ENCODE assay signal across 8 cellular contexts in genomic region chr22:50306753-50307749, GRCh38. TPM values are rescaled to one million over a fixed set of nuclear protein-coding genes. Genes with fewer than 3 reads are reported as not detected.
A peak's percentile ranks its signal among the peaks of the same experiment; 100 is the strongest.
DNase-seq lines count a peak whose midpoint lies in the region; ATAC-seq, FAIRE-seq and TF ChIP-seq lines count a peak whose summit lies in the region.

Gene PLXNB2, minus strand, starts transcription at chr22:50307646. Its CDS starts 17,062 bp downstream, at chr22:50290584.

- intact Hi-C loops in T-helper 2 cell treated with Interferon-gamma antibody and Interleukin-4, amounts not matched to agents 100 ng/mL and 5 ng/mL, for 36 hours (cut with micrococcal nuclease) = no loop called here
- intact Hi-C loops in HepG2 (cut with micrococcal nuclease; ENCODE audit: unreplicated experiment) = no loop called here

- no peak within 1 kb of the TSS for H3K27ac Mint-ChIP-seq in stimulated activated naive CD8-positive, alpha-beta T cell treated with anti-CD3 and anti-CD28 coated beads, Interleukin-15, amount 100 ng/mL, for 72 hours

- H3K9me3 ChIP-seq in BLaER1 (no peaks in the 10 kb centered on the region), ectodermal cell (ENCODE audit: control insufficient read depth, low read length) (no peaks in the 10 kb centered on the region), HepG2 (ENCODE audit: low read length) (no peaks in the 10 kb centered on the region)

- H3K4me1 ChIP-seq in BLaER1 (peaks cover 83% of the 10 kb centered on the region), ectodermal cell (ENCODE audit: control insufficient read depth, insufficient read depth, low read length) (peaks cover 41% of the 10 kb centered on the region), HepG2 (ENCODE audit: insufficient read depth, low read length) (peaks cover 82% of the 10 kb centered on the region)

- no peak for TF ChIP-seq RAD21 in HepG2 (CRISPR knock-in tag; IDR thresholded peaks at IDR 0.05)

- H3K4me1 Mint-ChIP-seq in stimulated activated naive CD8-positive, alpha-beta T cell treated with anti-CD3 and anti-CD28 coated beads, Interleukin-15, amount 100 ng/mL, for 72 hours = peaks cover 48% of the 10 kb centered on the region

- no peak for FAIRE-seq in HepG2 (lab: Jason Lieb, UNC)

- H3K9ac ChIP-seq in BLaER1 = peak within 1 kb of the TSS; percentile 99
- peak within 1 kb of the TSS; percentile 90 for H3K9ac ChIP-seq in HepG2 (ENCODE audit: insufficient read depth, low read depth, low read length)

- H3K27ac ChIP-seq in BLaER1 (peak within 1 kb of the TSS; percentile 98), ectodermal cell (ENCODE audit: insufficient read depth, low read depth, low read length, poor library complexity, severe bottlenecking) (peak within 1 kb of the TSS; percentile 77), HepG2 (ENCODE audit: extremely low read length, insufficient read depth, low read length) (peak within 1 kb of the TSS; percentile 67)

- in situ Hi-C loops in HepG2 (cut with HindIII; ENCODE audit: extremely low pct_ligation_motif_present, low pct_unique_long_range_greater_than_20kb) = no loop called here

- TF ChIP-seq POLR2A in GM19099 (IDR thresholded peaks at IDR 0.05; ENCODE audit: extremely low read depth, insufficient read length, low read depth) = peak; percentile 69
- TF ChIP-seq POLR2A in HepG2 (IDR thresholded peaks at IDR 0.05; ENCODE audit: insufficient read depth in 1 of 2, low read depth in 2 of 2, low read length in 2 of 2) = peak in 1 of 2 experiments; percentile 67; a peak in 2 of 4 replicates

- POLR2A ChIA-PET in HepG2 (lab: Yijun Ruan, JAX) = interaction anchor here (0.6 to 6.7 kb wide), 11 partner anchors 10 to 166 kb away, joined by 3 to 126 read pairs (median 4); partner anchors contain the start of gene MAPK12

- H3K9me3 Mint-ChIP-seq in stimulated activated naive CD8-positive, alpha-beta T cell treated with anti-CD3 and anti-CD28 coated beads, Interleukin-15, amount 100 ng/mL, for 72 hours = no peaks in the 10 kb centered on the region

- no TSS peak for BruUV-seq in HepG2 (replicated peaks; lab: Mats Ljungman, UMichigan)

- H4K20me1 ChIP-seq in BLaER1 (peaks cover 62% of the 10 kb centered on the region), HepG2 (ENCODE audit: insufficient read depth, low read length) (no peaks in the 10 kb centered on the region; the same call in 1 of the 2 replicates)

- ATAC-seq in HepG2 (no peak), HG03469 (IDR thresholded peaks at IDR 0.05; ENCODE audit: unreplicated experiment) (no peak)
- ATAC-seq in stimulated activated naive CD8-positive, alpha-beta T cell treated with anti-CD3 and anti-CD28 coated beads, Interleukin-15, amount 100 ng/mL, for 72 hours = peak; percentile 62

- TF ChIP-seq EP300 in HepG2 (IDR thresholded peaks at IDR 0.05; ENCODE audit: low read depth in 2 of 2, low read length in 2 of 2) = no peak
- TF ChIP-seq EP300 in HepG2 (CRISPR knock-in tag; IDR thresholded peaks at IDR 0.05; ENCODE audit: borderline replicate concordance) = no peak

- TF ChIP-seq CTCF in HepG2 (CRISPR knock-in tag; IDR thresholded peaks at IDR 0.05) = no peak

- peak within 1 kb of the TSS; percentile 80 to 81 for H3K4me3 Mint-ChIP-seq in stimulated activated naive CD8-positive, alpha-beta T cell treated with anti-CD3 and anti-CD28 coated beads, Interleukin-15, amount 100 ng/mL, for 72 hours

- H3K4me3 ChIP-seq in BLaER1 (peak within 1 kb of the TSS; percentile 99), ectodermal cell (ENCODE audit: insufficient read depth, low read depth, low read length) (peak within 1 kb of the TSS; percentile 91), HepG2 (replicated peaks in 1 of 3; ENCODE audit: insufficient read depth in 1 of 3, low read depth in 2 of 3, low read length in 3 of 3) (peak within 1 kb of the TSS; percentile 90 to 95 (median 95))

- H2AFZ ChIP-seq in HepG2 (ENCODE audit: low read length) = no peak within 1 kb of the TSS

- CTCF ChIA-PET in HepG2 (lab: Yijun Ruan, JAX; ENCODE audit: low intra/inter-chr PET ratio, low total read pairs) = interaction anchor here (1.0 to 1.4 kb wide), 2 partner anchors 30 to 31 kb away, joined by 3 to 4 read pairs; no protein-coding TSS in a partner anchor

- H3K79me2 ChIP-seq in HepG2 (ENCODE audit: insufficient read depth, low read length) = peaks cover 47% of the 10 kb centered on the region

- DNase-seq in NCI-H146 treated with DMSO at 0.1 percent for 48 hours (lab: John Stamatoyannopoulos, UW; ENCODE audit: unreplicated experiment) (peak; percentile 39), HepG2 (ENCODE audit: low spot score) (peak; percentile 68)
- DNase-seq in stimulated activated naive CD8-positive, alpha-beta T cell treated with anti-CD3 and anti-CD28 coated beads, Interleukin-15, amount 100 ng/mL, for 72 hours = peak in 1 of 2 donors; percentile 46

- 1% methylated on average over 102 to 104 of the region's 105 CpGs for WGBS in ectodermal cell, 2 experiments
- under 1% methylated on average over 31 of the region's 105 CpGs for WGBS in HepG2 (ENCODE audit: low lambda C conversion rate)

- peak within 1 kb of the TSS; percentile 100 for H3K4me2 ChIP-seq in BLaER1
- H3K4me2 ChIP-seq in HepG2 (ENCODE audit: low read depth, low read length) = peak within 1 kb of the TSS; percentile 90

- H3K36me3 ChIP-seq in BLaER1 (no peaks in the 10 kb centered on the region), ectodermal cell (ENCODE audit: control insufficient read depth, insufficient read depth, low read length) (no peaks in the 10 kb centered on the region), HepG2 (replicated peaks in 1 of 2; ENCODE audit: control insufficient read depth in 1 of 2, insufficient read depth in 2 of 2, low read length in 2 of 2) (peaks cover 0 to 2% of the 10 kb centered on the region in 2 experiments; a peak in 1 of 5 replicates)

- H3K27me3 ChIP-seq in BLaER1 (no peaks in the 10 kb centered on the region), ectodermal cell (ENCODE audit: control insufficient read depth, insufficient read depth, low read length, poor library complexity, severe bottlenecking) (no peaks in the 10 kb centered on the region), HepG2 (ENCODE audit: control insufficient read depth in 1 of 2, insufficient read depth in 2 of 2, low read length in 2 of 2) (no peaks in the 10 kb centered on the region)

- H3K27me3 Mint-ChIP-seq in stimulated activated naive CD8-positive, alpha-beta T cell treated with anti-CD3 and anti-CD28 coated beads, Interleukin-15, amount 100 ng/mL, for 72 hours = peaks cover 52% of the 10 kb centered on the region

TF ChIP-seq in HepG2, 621 proteins besides CTCF, POLR2A, EP300 and RAD21 (continues in another document):
- TF ChIP-seq HOXA7 (CRISPR knock-in tag; IDR thresholded peaks at IDR 0.05) (no peak), ZNF780A (CRISPR knock-in tag; IDR thresholded peaks at IDR 0.05) (0 out of 2 replicates have a peak, but pooled peaks have one; percentile 46), JUND (CRISPR knock-in tag; IDR thresholded peaks at IDR 0.05) (no peak), ZNF546 (CRISPR knock-in tag; conservative IDR thresholded peaks at IDR 0.05) (no peak), ZNF816 (CRISPR knock-in tag; IDR thresholded peaks at IDR 0.05; ENCODE audit: borderline replicate concordance) (no peak), ZNF773 (CRISPR knock-in tag; IDR thresholded peaks at IDR 0.05; ENCODE audit: borderline replicate concordance) (no peak), HES4 (CRISPR knock-in tag; IDR thresholded peaks at IDR 0.05; ENCODE audit: borderline replicate concordance) (peak; percentile 51; the same call in 1 of the 2 replicates), SIX4 (CRISPR knock-in tag; IDR thresholded peaks at IDR 0.05) (no peak), NFYC (CRISPR knock-in tag; IDR thresholded peaks at IDR 0.05) (no peak), KLF9 (CRISPR knock-in tag; IDR thresholded peaks at IDR 0.05; ENCODE audit: low read depth) (no peak), ARHGAP35 (CRISPR knock-in tag; IDR thresholded peaks at IDR 0.05; ENCODE audit: borderline replicate concordance) (no peak), ZNF747 (CRISPR knock-in tag; IDR thresholded peaks at IDR 0.05; ENCODE audit: borderline replicate concordance) (0 out of 2 replicates have a peak, but pooled peaks have one; percentile 21), ZNF569 (CRISPR knock-in tag; IDR thresholded peaks at IDR 0.05; ENCODE audit: borderline replicate concordance) (no peak), POGZ (CRISPR knock-in tag; IDR thresholded peaks at IDR 0.05) (no peak), DPF2 (CRISPR knock-in tag; IDR thresholded peaks at IDR 0.05; ENCODE audit: borderline replicate concordance, low read depth) (no peak), JDP2 (CRISPR knock-in tag; IDR thresholded peaks at IDR 0.05; ENCODE audit: borderline replicate concordance) (no peak)

RNA-seq across cellular contexts. Expression of gene PLXNB2, which starts in this region (rescaled TPM):
- 10.1 and 11.0 TPM in 2 replicates for total RNA-seq in T-helper 2 cell treated with Interferon-gamma antibody and Interleukin-4, amounts not matched to agents 100 ng/mL and 5 ng/mL, for 36 hours
- 127 TPM for polyA plus RNA-seq in ectodermal cell (2013, experiment 1 of 4)
- polyA plus RNA-seq in ectodermal cell (2013, experiment 2 of 4) = 139 TPM
- polyA plus RNA-seq in ectodermal cell (2013, experiment 3 of 4) = 102 TPM
- 101 TPM for polyA plus RNA-seq in ectodermal cell (2013, experiment 4 of 4)
- total RNA-seq in HepG2 (2016; rRNA removed; fragmentation: Illumina TruSeq; extraction: Trizol) = 19.3 and 32.6 TPM in 2 replicates
- 4.6 and 4.9 TPM in 2 replicates for total RNA-seq in HepG2 (2016; cell fraction: cytosol; rRNA removed; fragmentation: Illumina TruSeq; extraction: Trizol; ENCODE audit: low read depth)
- total RNA-seq in HepG2 (2016; cell fraction: insoluble cytoplasmic fraction; rRNA removed; fragmentation: Illumina TruSeq; extraction: Trizol) = 16.8 and 32.7 TPM in 2 replicates
- total RNA-seq in HepG2 (2016; cell fraction: membrane; rRNA removed; fragmentation: Illumina TruSeq; extraction: Trizol) = 13.7 and 15.6 TPM in 2 replicates
- total RNA-seq in HepG2 (2016; cell fraction: nucleus; rRNA removed; fragmentation: Illumina TruSeq; extraction: Trizol) = 43.2 and 57.8 TPM in 2 replicates
- polyA plus RNA-seq in HepG2 (2011; rRNA removed) = 68.9 and 79.4 TPM in 2 replicates
- polyA plus RNA-seq in HepG2 (2011; cell fraction: cytosol; rRNA removed) = 46.5 and 75.4 TPM in 2 replicates
- polyA plus RNA-seq in HepG2 (2011; cell fraction: nucleus; rRNA removed) = 265 and 413 TPM in 2 replicates
- 53.9 and 72.9 TPM in 2 replicates for polyA plus RNA-seq in HepG2 (2012)
- 5.5 and 6.2 TPM in 2 replicates for polyA plus RNA-seq in HepG2 (2016; cell fraction: cytosol; fragmentation: Illumina TruSeq; extraction: Trizol; ENCODE audit: low read depth)
- polyA plus RNA-seq in HepG2 (2016; cell fraction: insoluble cytoplasmic fraction; fragmentation: Illumina TruSeq; extraction: Trizol; ENCODE audit: low read depth) = 16.2 and 23.0 TPM in 2 replicates
- polyA plus RNA-seq in HepG2 (2016; cell fraction: membrane; fragmentation: Illumina TruSeq; extraction: Trizol; ENCODE audit: low read depth) = 10.1 and 11.9 TPM in 2 replicates
- polyA plus RNA-seq in HepG2 (2016; cell fraction: nucleus; fragmentation: Illumina TruSeq; extraction: Trizol; ENCODE audit: insufficient read depth, low read depth) = 148 and 155 TPM in 2 replicates
- polyA minus RNA-seq in HepG2 (2011; rRNA and poly(A)+ RNA removed; ENCODE audit: low replicate concordance) = 61.5 and 149 TPM in 2 replicates
- polyA minus RNA-seq in HepG2 (2011; cell fraction: cytosol; rRNA and poly(A)+ RNA removed) = 76.6 and 89.8 TPM in 2 replicates
- polyA minus RNA-seq in HepG2 (2011; cell fraction: nucleus; rRNA and poly(A)+ RNA removed) = 57.9 and 61.3 TPM in 2 replicates
